Comparison of ENCODE assay signal across 39 cellular contexts in the genomic region with DNA sequence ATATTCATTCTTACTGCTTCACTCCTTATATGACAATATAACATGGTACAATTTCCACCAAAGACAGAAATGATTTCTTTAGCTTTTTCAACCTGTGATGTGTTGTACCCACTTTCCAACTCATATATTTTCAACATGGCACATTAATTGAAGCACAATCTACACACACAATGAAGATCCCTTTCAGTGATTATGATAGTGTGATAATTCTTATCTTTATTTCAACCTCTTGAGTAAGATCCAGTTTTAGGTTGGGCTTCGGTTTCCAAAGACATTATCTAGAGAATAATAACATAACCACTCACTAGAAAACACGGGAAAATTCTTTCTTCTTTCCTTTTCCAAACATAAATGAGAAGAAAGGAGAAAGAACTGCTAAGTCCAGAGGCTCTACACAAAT. TPM values are rescaled to one million over a fixed set of nuclear protein-coding genes. Genes with fewer than 3 reads are reported as not detected.
"Had no signal": no experiment of that assay in that cellular context is flagged by ENCODE, and none has a peak within 500 bp of the region (broad histone marks: within the 10 kb centered on the region; RNA-seq: fewer than 3 reads in every experiment).

No MANE protein-coding gene starts in this region.

- DNase-seq: activated B cell treated with CpG ODN at 0.5 μM for 24 hours; activated CD4-positive, alpha-beta memory T cell treated with anti-CD3 and anti-CD28 coated beads for 36 hours; activated CD4-positive, alpha-beta T cell treated with anti-CD3 and anti-CD28 coated beads for 4 hours; activated CD4-positive, alpha-beta T cell treated with anti-CD3 and anti-CD28 coated beads, Interleukin-2, amount 10 ng/mL, durations not matched to agents 24 days and 14 days; activated CD4-positive, alpha-beta T cell treated with anti-CD3 and anti-CD28 coated beads, Interleukin-2, amount 50 U/mL, for 1 hour; activated CD4-positive, alpha-beta T cell treated with anti-CD3 and anti-CD28 coated beads, Interleukin-2, amount 50 U/mL, for 4 hours; activated CD4-positive, CD25-positive, alpha-beta regulatory T cell treated with anti-CD3 and anti-CD28 coated beads, Interleukin-2, amount 50 U/mL, for 72 hours; activated CD8-positive, alpha-beta memory T cell treated with anti-CD3 and anti-CD28 coated beads, Interleukin-2, amount 50 U/mL, for 4 hours; activated CD8-positive, alpha-beta T cell treated with anti-CD3 and anti-CD28 coated beads for 36 hours; activated effector memory CD4-positive, alpha-beta T cell treated with anti-CD3 and anti-CD28 coated beads, Interleukin-2, amount 50 U/mL, for 16 hours; activated gamma-delta T cell treated with Interleukin-2 at 50 U/mL for 16 hours; activated naive CD4-positive, alpha-beta T cell; activated naive CD4-positive, alpha-beta T cell treated with anti-CD3 and anti-CD28 coated beads for 36 hours; activated naive CD4-positive, alpha-beta T cell treated with anti-CD3 and anti-CD28 coated beads, Interleukin-2, amount 50 U/mL, for 16 hours; activated naive CD8-positive, alpha-beta T cell treated with anti-CD3 and anti-CD28 coated beads for 36 hours; activated T-cell treated with anti-CD3 and anti-CD28 coated beads for 4 hours; activated T-cell treated with anti-CD3 and anti-CD28 coated beads, Interleukin-2, amount 50 U/mL, for 1 hour; activated T-cell treated with anti-CD3 and anti-CD28 coated beads, Interleukin-2, amount 50 U/mL, for 4 hours; activated T-cell treated with anti-CD3 and anti-CD28 coated beads, Interleukin-2, amount 50 U/mL, for 72 hours; adrenal gland; amniotic stem cell; aorta; body of pancreas; brain microvascular endothelial cell; central memory CD4-positive, alpha-beta T cell; T-helper 2 cell; T-helper 9 cell had no signal

- H3K27ac Mint-ChIP-seq: activated B cell treated with CpG ODN at 0.5 μM for 24 hours; activated CD4-positive, alpha-beta memory T cell treated with anti-CD3 and anti-CD28 coated beads for 36 hours; activated CD4-positive, alpha-beta T cell treated with anti-CD3 and anti-CD28 coated beads, Interleukin-2, amount 10 ng/mL, durations not matched to agents 24 days and 14 days; activated CD8-positive, alpha-beta T cell treated with anti-CD3 and anti-CD28 coated beads for 36 hours; activated naive CD4-positive, alpha-beta T cell treated with anti-CD3 and anti-CD28 coated beads for 36 hours; activated naive CD4-positive, alpha-beta T cell treated with anti-CD3 and anti-CD28 coated beads, Interleukin-2, amount 50 U/mL, for 72 hours; activated naive CD8-positive, alpha-beta T cell treated with anti-CD3 and anti-CD28 coated beads for 36 hours; activated T-cell treated with anti-CD3 and anti-CD28 coated beads, Interleukin-2, amount 50 U/mL, for 72 hours; activated T-helper 1 cell treated with anti-CD3 and anti-CD28 coated beads, Interleukin-12 subunit alpha, Interleukin-12 subunit beta, Interleukin-2, Interleukin-4 antibody, amounts not matched to agents 30 ng/mL and 10 ng/mL and 1 ng/mL, durations not matched to agents 14 hours and 24 hours and 36 hours; activated T-helper 17 cell treated with anti-CD3 and anti-CD28 coated beads, Interleukin-2, amount 50 U/mL, for 72 hours; T-helper 1 cell treated with Interleukin-12 subunit alpha and Interleukin-12 subunit beta and Interleukin-4 antibody, amounts not matched to agents 30 μg/mL and 1 μg/mL, for 36 hours; T-helper 2 cell treated with Interferon-gamma antibody and Interleukin-4, amounts not matched to agents 5 μg/mL and 100 μg/mL, for 36 hours had no signal

- H3K27ac ChIP-seq: adrenal gland, body of pancreas, brain microvascular endothelial cell, breast epithelium, VCaP had no signal

- H3K4me3 Mint-ChIP-seq: activated B cell treated with CpG ODN at 0.5 μM for 24 hours; activated CD4-positive, alpha-beta memory T cell treated with anti-CD3 and anti-CD28 coated beads for 36 hours; activated CD4-positive, alpha-beta T cell treated with anti-CD3 and anti-CD28 coated beads, Interleukin-2, amount 10 ng/mL, durations not matched to agents 24 days and 14 days; activated CD8-positive, alpha-beta T cell treated with anti-CD3 and anti-CD28 coated beads for 36 hours; activated naive CD4-positive, alpha-beta T cell treated with anti-CD3 and anti-CD28 coated beads for 36 hours; activated naive CD8-positive, alpha-beta T cell treated with anti-CD3 and anti-CD28 coated beads for 36 hours; activated T-cell treated with anti-CD3 and anti-CD28 coated beads, Interleukin-2, amount 50 U/mL, for 4 hours; activated T-cell treated with anti-CD3 and anti-CD28 coated beads, Interleukin-2, amount 50 U/mL, for 72 hours; activated T-helper 1 cell treated with anti-CD3 and anti-CD28 coated beads, Interleukin-12 subunit alpha, Interleukin-12 subunit beta, Interleukin-2, Interleukin-4 antibody, amounts not matched to agents 30 ng/mL and 10 ng/mL and 1 ng/mL, durations not matched to agents 14 hours and 24 hours and 36 hours; activated T-helper 17 cell treated with anti-CD3 and anti-CD28 coated beads, Interleukin-2, amount 50 U/mL, for 72 hours; T-helper 1 cell treated with Interleukin-12 subunit alpha and Interleukin-12 subunit beta and Interleukin-4 antibody, amounts not matched to agents 30 μg/mL and 1 μg/mL, for 36 hours; T-helper 2 cell treated with Interferon-gamma antibody and Interleukin-4, amounts not matched to agents 5 μg/mL and 100 μg/mL, for 36 hours had no signal

- H3K4me1 ChIP-seq: adrenal gland, body of pancreas, breast epithelium had no signal

- FAIRE-seq: astrocyte, TTC549 had no signal

- H3K4me3 ChIP-seq: adrenal gland, body of pancreas, breast epithelium had no signal

- H3K9me3 Mint-ChIP-seq: activated B cell treated with CpG ODN at 0.5 μM for 24 hours; activated CD4-positive, alpha-beta memory T cell treated with anti-CD3 and anti-CD28 coated beads for 36 hours; activated CD4-positive, alpha-beta T cell treated with anti-CD3 and anti-CD28 coated beads, Interleukin-2, amount 10 ng/mL, durations not matched to agents 24 days and 14 days; activated naive CD4-positive, alpha-beta T cell treated with anti-CD3 and anti-CD28 coated beads for 36 hours; activated naive CD4-positive, alpha-beta T cell treated with anti-CD3 and anti-CD28 coated beads, Interleukin-2, amount 50 U/mL, for 72 hours; activated naive CD8-positive, alpha-beta T cell treated with anti-CD3 and anti-CD28 coated beads for 36 hours; activated T-cell treated with anti-CD3 and anti-CD28 coated beads, Interleukin-2, amount 50 U/mL, for 4 hours; activated T-cell treated with anti-CD3 and anti-CD28 coated beads, Interleukin-2, amount 50 U/mL, for 72 hours; activated T-helper 1 cell treated with anti-CD3 and anti-CD28 coated beads, Interleukin-12 subunit alpha, Interleukin-12 subunit beta, Interleukin-2, Interleukin-4 antibody, amounts not matched to agents 30 ng/mL and 10 ng/mL and 1 ng/mL, durations not matched to agents 14 hours and 24 hours and 36 hours; activated T-helper 17 cell treated with anti-CD3 and anti-CD28 coated beads, Interleukin-2, amount 50 U/mL, for 72 hours; T-helper 1 cell treated with Interleukin-12 subunit alpha and Interleukin-12 subunit beta and Interleukin-4 antibody, amounts not matched to agents 30 μg/mL and 1 μg/mL, for 36 hours; T-helper 2 cell treated with Interferon-gamma antibody and Interleukin-4, amounts not matched to agents 5 μg/mL and 100 μg/mL, for 36 hours had no signal

- H3K9me3 ChIP-seq: adrenal gland, body of pancreas, breast epithelium had no signal

- H3K27me3 ChIP-seq: body of pancreas, brain microvascular endothelial cell, breast epithelium had no signal

- H3K36me3 ChIP-seq: adrenal gland, brain microvascular endothelial cell, breast epithelium had no signal

- H3K4me1 Mint-ChIP-seq: activated B cell treated with CpG ODN at 0.5 μM for 24 hours; activated CD4-positive, alpha-beta T cell treated with anti-CD3 and anti-CD28 coated beads, Interleukin-2, amount 10 ng/mL, durations not matched to agents 24 days and 14 days; activated naive CD8-positive, alpha-beta T cell treated with anti-CD3 and anti-CD28 coated beads for 36 hours; activated T-helper 17 cell treated with anti-CD3 and anti-CD28 coated beads, Interleukin-2, amount 50 U/mL, for 72 hours had no signal

- ATAC-seq: activated CD8-positive, alpha-beta T cell treated with anti-CD3 and anti-CD28 coated beads for 36 hours; activated naive CD4-positive, alpha-beta T cell treated with anti-CD3 and anti-CD28 coated beads, Interleukin-2, amount 50 U/mL, for 72 hours; activated T-cell treated with anti-CD3 and anti-CD28 coated beads, Interleukin-2, amount 50 U/mL, for 4 hours; activated T-cell treated with anti-CD3 and anti-CD28 coated beads, Interleukin-2, amount 50 U/mL, for 72 hours; activated T-helper 17 cell treated with anti-CD3 and anti-CD28 coated beads, Interleukin-2, amount 50 U/mL, for 72 hours; body of pancreas had no signal

- H3K36me3 Mint-ChIP-seq: activated CD4-positive, alpha-beta memory T cell treated with anti-CD3 and anti-CD28 coated beads for 36 hours; activated naive CD4-positive, alpha-beta T cell treated with anti-CD3 and anti-CD28 coated beads, Interleukin-2, amount 50 U/mL, for 72 hours; activated naive CD8-positive, alpha-beta T cell treated with anti-CD3 and anti-CD28 coated beads for 36 hours had no signal

- H3K27me3 Mint-ChIP-seq: activated B cell treated with CpG ODN at 0.5 μM for 24 hours; activated CD4-positive, alpha-beta memory T cell treated with anti-CD3 and anti-CD28 coated beads for 36 hours; activated CD4-positive, alpha-beta T cell treated with anti-CD3 and anti-CD28 coated beads, Interleukin-2, amount 10 ng/mL, durations not matched to agents 24 days and 14 days; activated naive CD8-positive, alpha-beta T cell treated with anti-CD3 and anti-CD28 coated beads for 36 hours; activated T-helper 17 cell treated with anti-CD3 and anti-CD28 coated beads, Interleukin-2, amount 50 U/mL, for 72 hours had no signal

RNA-seq across cellular contexts. Expression of gene DSG3, which starts 3.4 kb away (rescaled TPM):
- total RNA-seq: activated B cell treated with CpG ODN at 0.5 μM for 24 hours; activated CD4-positive, alpha-beta memory T cell treated with anti-CD3 and anti-CD28 coated beads for 36 hours; activated CD4-positive, alpha-beta T cell treated with anti-CD3 and anti-CD28 coated beads, Interleukin-2, amount 10 ng/mL, durations not matched to agents 24 days and 14 days; activated CD8-positive, alpha-beta memory T cell treated with anti-CD3 and anti-CD28 coated beads for 36 hours; activated CD8-positive, alpha-beta T cell treated with anti-CD3 and anti-CD28 coated beads for 36 hours; activated naive CD4-positive, alpha-beta T cell treated with anti-CD3 and anti-CD28 coated beads for 36 hours; activated naive CD4-positive, alpha-beta T cell treated with anti-CD3 and anti-CD28 coated beads, Interleukin-2, amount 50 U/mL, for 72 hours; activated naive CD8-positive, alpha-beta T cell treated with anti-CD3 and anti-CD28 coated beads for 36 hours; activated T-cell treated with anti-CD3 and anti-CD28 coated beads, Interleukin-2, amount 50 U/mL, for 4 hours; activated T-cell treated with anti-CD3 and anti-CD28 coated beads, Interleukin-2, amount 50 U/mL, for 72 hours; activated T-helper 1 cell treated with anti-CD3 and anti-CD28 coated beads, Interleukin-12 subunit alpha, Interleukin-12 subunit beta, Interleukin-2, Interleukin-4 antibody, amounts not matched to agents 30 ng/mL and 10 ng/mL and 1 ng/mL, durations not matched to agents 14 hours and 24 hours and 36 hours; activated T-helper 17 cell treated with anti-CD3 and anti-CD28 coated beads, Interleukin-2, amount 50 U/mL, for 72 hours; aorta; body of pancreas; cardiac septum; cerebellum had no signal

RNA-seq across cellular contexts. Expression of gene DSG2, which starts 53.8 kb away (rescaled TPM):
- total RNA-seq: activated B cell treated with CpG ODN at 0.5 μM for 24 hours had no signal
